ENCODE assay signal across 9 cellular contexts in genomic region chr11:128714881-128715280, GRCh38. TPM values are rescaled to one million over a fixed set of nuclear protein-coding genes. Genes with fewer than 3 reads are reported as not detected.
DNase-seq lines count a peak whose midpoint lies in the region; ATAC-seq and TF ChIP-seq lines count a peak whose summit lies in the region.
"Had no signal": no experiment of that assay in that cellular context is flagged by ENCODE, and none has a peak within 500 bp of the region (broad histone marks: within the 10 kb centered on the region; RNA-seq: fewer than 3 reads in every experiment).

No MANE protein-coding gene starts in this region.

- no peak overlapping the region for H3K4me3 Mint-ChIP-seq in activated CD8-positive, alpha-beta T cell treated with anti-CD3 and anti-CD28 coated beads for 36 hours
- no peak overlapping the region for H3K4me3 Mint-ChIP-seq in activated CD8-positive, alpha-beta T cell treated with anti-CD3 and anti-CD28 coated beads, Interleukin-2, amount 10 ng/mL, durations not matched to agents 7 days and 5 days
- no peak overlapping the region for H3K4me3 Mint-ChIP-seq in stimulated activated memory B cell treated with anti-CD40 and anti-IgM and Interleukin-4, amounts not matched to agents 10 μg/mL and 1 μg/mL and 100 μg/mL, for 72 hours

- no peaks in the 10 kb centered on the region for H3K27me3 ChIP-seq in RWPE2 (ENCODE audit: insufficient read depth, poor library complexity, severe bottlenecking)
- H3K27me3 ChIP-seq in fibroblast of lung (ENCODE audit: control insufficient read depth, insufficient read depth, low read length) = no peaks in the 10 kb centered on the region

- no peak overlapping the region for H3K4me2 ChIP-seq in fibroblast of lung (ENCODE audit: extremely low read depth, insufficient read depth, low read length)

- H4K20me1 ChIP-seq in fibroblast of lung (ENCODE audit: control insufficient read depth, extremely low read depth, insufficient read depth, low read length) = no peaks in the 10 kb centered on the region

- DNase-seq in activated CD8-positive, alpha-beta T cell treated with anti-CD3 and anti-CD28 coated beads for 36 hours = peak; percentile 35
- DNase-seq in activated CD8-positive, alpha-beta T cell treated with anti-CD3 and anti-CD28 coated beads, Interleukin-2, amount 10 ng/mL, durations not matched to agents 7 days and 5 days = no peak
- DNase-seq in RWPE2 (ENCODE audit: low spot score) (no peak), fibroblast of lung (ENCODE audit: low read depth in 2 of 2) (peak; percentile 86 to 100), GM13976 (ENCODE audit: low spot score) (no peak), 8988T (no peak)
- DNase-seq: NCI-H748 treated with DMSO at 0.1 percent for 48 hours had no signal

- ATAC-seq in activated CD8-positive, alpha-beta T cell treated with anti-CD3 and anti-CD28 coated beads for 36 hours = no peak
- ATAC-seq in activated CD8-positive, alpha-beta T cell treated with anti-CD3 and anti-CD28 coated beads, Interleukin-2, amount 10 ng/mL, durations not matched to agents 7 days and 5 days = no peak
- ATAC-seq in RWPE2 (ENCODE audit: low read depth) (peak; percentile 65), HG03280 (IDR thresholded peaks at IDR 0.05; ENCODE audit: unreplicated experiment) (no peak)
- ATAC-seq in stimulated activated memory B cell treated with anti-CD40 and anti-IgM and Interleukin-4, amounts not matched to agents 10 μg/mL and 1 μg/mL and 100 μg/mL, for 72 hours = no peak

- no peak for TF ChIP-seq CTCF in activated CD8-positive, alpha-beta T cell treated with anti-CD3 and anti-CD28 coated beads for 36 hours (IDR thresholded peaks at IDR 0.05)
- TF ChIP-seq CTCF in RWPE2 (IDR thresholded peaks at IDR 0.05; ENCODE audit: poor library complexity, severe bottlenecking) (no peak), fibroblast of lung (conservative IDR thresholded peaks at IDR 0.05 in 1 of 2, IDR thresholded peaks at IDR 0.05 in 1 of 2; ENCODE audit: low read depth in 1 of 2, low read length in 2 of 2) (no peak), GM13976 (IDR thresholded peaks at IDR 0.05; ENCODE audit: borderline replicate concordance, control extremely low read depth, extremely low read depth, insufficient read depth, missing control alignments) (no peak)

- CTCF ChIA-PET in activated CD8-positive, alpha-beta T cell treated with anti-CD3 and anti-CD28 coated beads for 36 hours (lab: Charles Lee) = interaction anchor here (1.2 to 2.6 kb wide), 3 partner anchors 11 to 557 kb away, joined by 3 to 8 read pairs (median 4); no protein-coding TSS in a partner anchor
- CTCF ChIA-PET in activated CD8-positive, alpha-beta T cell treated with anti-CD3 and anti-CD28 coated beads, Interleukin-2, amount 10 ng/mL, durations not matched to agents 7 days and 5 days (lab: Charles Lee) = interaction anchor here (1.0 to 2.2 kb wide), 4 partner anchors 12 to 557 kb away, joined by 3 to 8 read pairs (median 4); no protein-coding TSS in a partner anchor

- H3K36me3 ChIP-seq in RWPE2 (ENCODE audit: low read depth) (no peaks in the 10 kb centered on the region), fibroblast of lung (ENCODE audit: control insufficient read depth, insufficient read depth, low read length) (no peaks in the 10 kb centered on the region)

- H3K4me3 ChIP-seq in RWPE2 (ENCODE audit: severe bottlenecking) = no peak overlapping the region
- H3K4me3 ChIP-seq in fibroblast of lung (replicated peaks in 1 of 4; ENCODE audit: control extremely low read depth in 1 of 4, insufficient read depth in 1 of 4, low read depth in 3 of 4, low read length in 4 of 4) = no peak overlapping the region

- POLR2A ChIA-PET in activated CD8-positive, alpha-beta T cell treated with anti-CD3 and anti-CD28 coated beads for 36 hours (lab: Charles Lee) = interaction anchor here (0.7 to 1.7 kb wide), 2 partner anchors 9 to 19 kb away, joined by 3 to 6 read pairs; no protein-coding TSS in a partner anchor
- POLR2A ChIA-PET in activated CD8-positive, alpha-beta T cell treated with anti-CD3 and anti-CD28 coated beads, Interleukin-2, amount 10 ng/mL, durations not matched to agents 7 days and 5 days (lab: Charles Lee) = interaction anchor here (2.9 kb wide), 1 partner anchor 21 kb away, joined by 9 read pairs; the partner anchor contains the start of gene FLI1

- H3K36me3 Mint-ChIP-seq in activated CD8-positive, alpha-beta T cell treated with anti-CD3 and anti-CD28 coated beads for 36 hours (ENCODE audit: low read depth) = peaks cover 25% of the 10 kb centered on the region
- peaks cover 64% of the 10 kb centered on the region for H3K36me3 Mint-ChIP-seq in activated CD8-positive, alpha-beta T cell treated with anti-CD3 and anti-CD28 coated beads, Interleukin-2, amount 10 ng/mL, durations not matched to agents 7 days and 5 days (ENCODE audit: low read depth)
- H3K36me3 Mint-ChIP-seq in stimulated activated memory B cell treated with anti-CD40 and anti-IgM and Interleukin-4, amounts not matched to agents 10 μg/mL and 1 μg/mL and 100 μg/mL, for 72 hours = peaks cover 14% of the 10 kb centered on the region

- H3K9ac ChIP-seq in fibroblast of lung (ENCODE audit: insufficient read depth, low read length) = no peak overlapping the region

- no peak overlapping the region for H2AFZ ChIP-seq in fibroblast of lung (ENCODE audit: low read length)

- peaks cover 37% of the 10 kb centered on the region for H3K4me1 ChIP-seq in RWPE2 (ENCODE audit: insufficient read depth, poor library complexity, severe bottlenecking)
- peaks cover 17% of the 10 kb centered on the region for H3K4me1 ChIP-seq in fibroblast of lung (ENCODE audit: control insufficient read depth, extremely low read depth, insufficient read depth, low read length)

- peaks cover 91% of the 10 kb centered on the region for H3K4me1 Mint-ChIP-seq in activated CD8-positive, alpha-beta T cell treated with anti-CD3 and anti-CD28 coated beads for 36 hours (ENCODE audit: low read depth)
- peaks cover 87% of the 10 kb centered on the region for H3K4me1 Mint-ChIP-seq in activated CD8-positive, alpha-beta T cell treated with anti-CD3 and anti-CD28 coated beads, Interleukin-2, amount 10 ng/mL, durations not matched to agents 7 days and 5 days (ENCODE audit: low read depth)
- H3K4me1 Mint-ChIP-seq in stimulated activated memory B cell treated with anti-CD40 and anti-IgM and Interleukin-4, amounts not matched to agents 10 μg/mL and 1 μg/mL and 100 μg/mL, for 72 hours = peaks cover 86% of the 10 kb centered on the region

- in situ Hi-C loops in GM13976 (cut with MboI; ENCODE audit: low sequenced_read_pairs, unreplicated experiment) = no loop called here

- intact Hi-C loops in activated CD8-positive, alpha-beta T cell treated with anti-CD3 and anti-CD28 coated beads for 36 hours (cut with micrococcal nuclease) = no loop called here

- H3K27ac ChIP-seq in RWPE2 (ENCODE audit: poor library complexity, severe bottlenecking) = peak overlapping the region; percentile 41
- no peak overlapping the region for H3K27ac ChIP-seq in fibroblast of lung (ENCODE audit: insufficient read depth, low read length)

- H3K9me3 ChIP-seq in RWPE2 (ENCODE audit: severe bottlenecking) = no peaks in the 10 kb centered on the region
- no peaks in the 10 kb centered on the region for H3K9me3 ChIP-seq in fibroblast of lung (ENCODE audit: control insufficient read depth, insufficient read depth, low read depth, low read length)

- peaks cover 9% of the 10 kb centered on the region for H3K9me3 Mint-ChIP-seq in activated CD8-positive, alpha-beta T cell treated with anti-CD3 and anti-CD28 coated beads for 36 hours
- H3K9me3 Mint-ChIP-seq in activated CD8-positive, alpha-beta T cell treated with anti-CD3 and anti-CD28 coated beads, Interleukin-2, amount 10 ng/mL, durations not matched to agents 7 days and 5 days (ENCODE audit: insufficient read depth) = no peaks in the 10 kb centered on the region
- H3K9me3 Mint-ChIP-seq in stimulated activated memory B cell treated with anti-CD40 and anti-IgM and Interleukin-4, amounts not matched to agents 10 μg/mL and 1 μg/mL and 100 μg/mL, for 72 hours = peaks cover 4% of the 10 kb centered on the region

- H3K27me3 Mint-ChIP-seq in activated CD8-positive, alpha-beta T cell treated with anti-CD3 and anti-CD28 coated beads for 36 hours = no peaks in the 10 kb centered on the region
- no peaks in the 10 kb centered on the region for H3K27me3 Mint-ChIP-seq in activated CD8-positive, alpha-beta T cell treated with anti-CD3 and anti-CD28 coated beads, Interleukin-2, amount 10 ng/mL, durations not matched to agents 7 days and 5 days (ENCODE audit: low read depth)
- H3K27me3 Mint-ChIP-seq in stimulated activated memory B cell treated with anti-CD40 and anti-IgM and Interleukin-4, amounts not matched to agents 10 μg/mL and 1 μg/mL and 100 μg/mL, for 72 hours = no peaks in the 10 kb centered on the region

- H3K79me2 ChIP-seq in fibroblast of lung (ENCODE audit: control insufficient read depth, insufficient read depth, low read length) = no peaks in the 10 kb centered on the region

- peak overlapping the region; percentile 59 for H3K27ac Mint-ChIP-seq in activated CD8-positive, alpha-beta T cell treated with anti-CD3 and anti-CD28 coated beads for 36 hours
- no peak overlapping the region for H3K27ac Mint-ChIP-seq in activated CD8-positive, alpha-beta T cell treated with anti-CD3 and anti-CD28 coated beads, Interleukin-2, amount 10 ng/mL, durations not matched to agents 7 days and 5 days
- H3K27ac Mint-ChIP-seq in stimulated activated memory B cell treated with anti-CD40 and anti-IgM and Interleukin-4, amounts not matched to agents 10 μg/mL and 1 μg/mL and 100 μg/mL, for 72 hours = peak overlapping the region; percentile 97

RNA-seq across cellular contexts. Expression of gene FLI1, which starts 21.0 kb away (rescaled TPM):
- 10 to 100 TPM; 43.8 to 47.8 TPM for total RNA-seq in activated CD8-positive, alpha-beta T cell treated with anti-CD3 and anti-CD28 coated beads for 36 hours
- 10 to 100 TPM; 83.4 to 93.4 TPM for total RNA-seq in activated CD8-positive, alpha-beta T cell treated with anti-CD3 and anti-CD28 coated beads, Interleukin-2, amount 10 ng/mL, durations not matched to agents 7 days and 5 days
- total RNA-seq in fibroblast of lung = 2.5 and 5.6 TPM in 2 replicates
- polyA plus RNA-seq in fibroblast of lung = 3.7 and 3.9 TPM in 2 replicates
- 3.3 and 4.6 TPM in 2 replicates for polyA plus RNA-seq in fibroblast of lung (2012)
- 12.1 and 15.7 TPM in 2 replicates for polyA minus RNA-seq in fibroblast of lung (ENCODE audit: low replicate concordance)

Comparison
In these comparisons a context has a peak if more than half of its experiments do, and no peak if none do; other contexts are left out.
1. DNase-seq: peak in activated CD8-positive, alpha-beta T cell treated with anti-CD3 and anti-CD28 coated beads for 36 hours (single experiment) and fibroblast of lung (2 of 2); none in activated CD8-positive, alpha-beta T cell treated with anti-CD3 and anti-CD28 coated beads, Interleukin-2, amount 10 ng/mL, durations not matched to agents 7 days and 5 days (single experiment), RWPE2 (single experiment), GM13976 (single experiment) and 8988T (single experiment).